ENCODE assay signal across 1 cellular context in genomic region chr22:20661473-20661872, GRCh38.
A peak's percentile ranks its signal among the peaks of the same experiment; 100 is the strongest.
TF ChIP-seq lines count a peak whose summit lies in the region.

No MANE protein-coding gene starts in this region.

TF ChIP-seq in K562, 482 proteins besides CTCF, POLR2A, EP300 and RAD21 (continued from another document and continues in another):
- TF ChIP-seq SP1 (CRISPR knock-in tag; IDR thresholded peaks at IDR 0.05) (no peak), EZH2 (IDR thresholded peaks at IDR 0.05; ENCODE audit: borderline replicate concordance, low read depth, low read length) (no peak), CSDE1 (IDR thresholded peaks at IDR 0.05) (peak; percentile 57 to 61; a peak in 1 of 4 replicates), ZZZ3 (IDR thresholded peaks at IDR 0.05) (no peak), ELF4 (CRISPR knock-in tag; IDR thresholded peaks at IDR 0.05) (0 out of 2 replicates have a peak, but pooled peaks have one; percentile 74), MYBL2 (IDR thresholded peaks at IDR 0.05; ENCODE audit: low read depth) (0 out of 2 replicates have a peak, but pooled peaks have one; percentile 33), MYBL2 (CRISPR knock-in tag; IDR thresholded peaks at IDR 0.05; ENCODE audit: borderline replicate concordance) (no peak), GABPB2 (CRISPR knock-in tag; conservative IDR thresholded peaks at IDR 0.05) (peak; percentile 45; the same call in 1 of the 2 replicates), SMARCA4 (IDR thresholded peaks at IDR 0.05) (0 out of 2 replicates have a peak, but pooled peaks have one; percentile 11), NFATC3 (IDR thresholded peaks at IDR 0.05) (no peak), BRCA1 (IDR thresholded peaks at IDR 0.05) (no peak), BRCA1 (CRISPR knock-in tag; IDR thresholded peaks at IDR 0.05) (no peak), ZNF253 (CRISPR knock-in tag; conservative IDR thresholded peaks at IDR 0.05) (0 out of 2 replicates have a peak, but pooled peaks have one; percentile 75), CREB3 (tag; conservative IDR thresholded peaks at IDR 0.05; ENCODE audit: low read depth) (no peak), YBX1 (IDR thresholded peaks at IDR 0.05) (peak; percentile 92; the same call in 1 of the 2 replicates), ZNF197 (CRISPR knock-in tag; IDR thresholded peaks at IDR 0.05; ENCODE audit: low read depth) (no peak), FOXK1 (CRISPR knock-in tag; IDR thresholded peaks at IDR 0.05; ENCODE audit: borderline replicate concordance) (no peak), EHMT2 (IDR thresholded peaks at IDR 0.05) (peak; percentile 13; the same call in 1 of the 2 replicates), THAP7 (CRISPR knock-in tag; IDR thresholded peaks at IDR 0.05) (no peak), ARNT (IDR thresholded peaks at IDR 0.05) (peak in 1 of 2 experiments; percentile 24; a peak in 1 of 4 replicates), NONO (IDR thresholded peaks at IDR 0.05; ENCODE audit: low read depth in 2 of 2, low read length in 1 of 2) (peak in 1 of 2 experiments; percentile 58; a peak in 1 of 4 replicates), FOXK2 (conservative IDR thresholded peaks at IDR 0.05 in 1 of 2, IDR thresholded peaks at IDR 0.05 in 1 of 2; ENCODE audit: low read depth in 2 of 2) (0 out of 4 replicates have a peak, but pooled peaks of 1 of the 2 experiments have one; percentile 28), HEY1 (CRISPR knock-in tag; IDR thresholded peaks at IDR 0.05; ENCODE audit: borderline replicate concordance) (no peak), U2AF1 (optimal IDR thresholded peaks at IDR 0.05; ENCODE audit: low read depth, low read length) (peak; percentile 54), BRD9 (IDR thresholded peaks at IDR 0.05; ENCODE audit: low read depth, partially characterized antibody) (peak; percentile 68), ZNF707 (CRISPR knock-in tag; conservative IDR thresholded peaks at IDR 0.05) (no peak), MCM3 (IDR thresholded peaks at IDR 0.05) (peak; percentile 29; the same call in 1 of the 2 replicates)
- TF ChIP-seq, protein P1, sequence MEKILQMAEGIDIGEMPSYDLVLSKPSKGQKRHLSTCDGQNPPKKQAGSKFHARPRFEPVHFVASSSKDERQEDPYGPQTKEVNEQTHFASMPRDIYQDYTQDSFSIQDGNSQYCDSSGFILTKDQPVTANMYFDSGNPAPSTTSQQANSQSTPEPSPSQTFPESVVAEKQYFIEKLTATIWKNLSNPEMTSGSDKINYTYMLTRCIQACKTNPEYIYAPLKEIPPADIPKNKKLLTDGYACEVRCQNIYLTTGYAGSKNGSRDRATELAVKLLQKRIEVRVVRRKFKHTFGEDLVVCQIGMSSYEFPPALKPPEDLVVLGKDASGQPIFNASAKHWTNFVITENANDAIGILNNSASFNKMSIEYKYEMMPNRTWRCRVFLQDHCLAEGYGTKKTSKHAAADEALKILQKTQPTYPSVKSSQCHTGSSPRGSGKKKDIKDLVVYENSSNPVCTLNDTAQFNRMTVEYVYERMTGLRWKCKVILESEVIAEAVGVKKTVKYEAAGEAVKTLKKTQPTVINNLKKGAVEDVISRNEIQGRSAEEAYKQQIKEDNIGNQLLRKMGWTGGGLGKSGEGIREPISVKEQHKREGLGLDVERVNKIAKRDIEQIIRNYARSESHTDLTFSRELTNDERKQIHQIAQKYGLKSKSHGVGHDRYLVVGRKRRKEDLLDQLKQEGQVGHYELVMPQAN (IDR thresholded peaks at IDR 0.05; ENCODE audit: borderline replicate concordance) = 0 out of 2 replicates have a peak, but pooled peaks have one; percentile 59
- TF ChIP-seq, protein P2, sequence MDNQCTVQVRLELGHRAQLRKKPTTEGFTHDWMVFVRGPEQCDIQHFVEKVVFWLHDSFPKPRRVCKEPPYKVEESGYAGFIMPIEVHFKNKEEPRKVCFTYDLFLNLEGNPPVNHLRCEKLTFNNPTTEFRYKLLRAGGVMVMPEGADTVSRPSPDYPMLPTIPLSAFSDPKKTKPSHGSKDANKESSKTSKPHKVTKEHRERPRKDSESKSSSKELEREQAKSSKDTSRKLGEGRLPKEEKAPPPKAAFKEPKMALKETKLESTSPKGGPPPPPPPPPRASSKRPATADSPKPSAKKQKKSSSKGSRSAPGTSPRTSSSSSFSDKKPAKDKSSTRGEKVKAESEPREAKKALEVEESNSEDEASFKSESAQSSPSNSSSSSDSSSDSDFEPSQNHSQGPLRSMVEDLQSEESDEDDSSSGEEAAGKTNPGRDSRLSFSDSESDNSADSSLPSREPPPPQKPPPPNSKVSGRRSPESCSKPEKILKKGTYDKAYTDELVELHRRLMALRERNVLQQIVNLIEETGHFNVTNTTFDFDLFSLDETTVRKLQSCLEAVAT (IDR thresholded peaks at IDR 0.05) = peak; percentile 74 to 84
- TF ChIP-seq, protein P3, sequence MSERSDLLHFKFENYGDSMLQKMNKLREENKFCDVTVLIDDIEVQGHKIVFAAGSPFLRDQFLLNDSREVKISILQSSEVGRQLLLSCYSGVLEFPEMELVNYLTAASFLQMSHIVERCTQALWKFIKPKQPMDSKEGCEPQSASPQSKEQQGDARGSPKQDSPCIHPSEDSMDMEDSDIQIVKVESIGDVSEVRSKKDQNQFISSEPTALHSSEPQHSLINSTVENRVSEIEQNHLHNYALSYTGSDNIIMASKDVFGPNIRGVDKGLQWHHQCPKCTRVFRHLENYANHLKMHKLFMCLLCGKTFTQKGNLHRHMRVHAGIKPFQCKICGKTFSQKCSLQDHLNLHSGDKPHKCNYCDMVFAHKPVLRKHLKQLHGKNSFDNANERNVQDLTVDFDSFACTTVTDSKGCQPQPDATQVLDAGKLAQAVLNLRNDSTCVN (CRISPR knock-in tag; IDR thresholded peaks at IDR 0.05) = no peak
- TF ChIP-seq, protein P4, sequence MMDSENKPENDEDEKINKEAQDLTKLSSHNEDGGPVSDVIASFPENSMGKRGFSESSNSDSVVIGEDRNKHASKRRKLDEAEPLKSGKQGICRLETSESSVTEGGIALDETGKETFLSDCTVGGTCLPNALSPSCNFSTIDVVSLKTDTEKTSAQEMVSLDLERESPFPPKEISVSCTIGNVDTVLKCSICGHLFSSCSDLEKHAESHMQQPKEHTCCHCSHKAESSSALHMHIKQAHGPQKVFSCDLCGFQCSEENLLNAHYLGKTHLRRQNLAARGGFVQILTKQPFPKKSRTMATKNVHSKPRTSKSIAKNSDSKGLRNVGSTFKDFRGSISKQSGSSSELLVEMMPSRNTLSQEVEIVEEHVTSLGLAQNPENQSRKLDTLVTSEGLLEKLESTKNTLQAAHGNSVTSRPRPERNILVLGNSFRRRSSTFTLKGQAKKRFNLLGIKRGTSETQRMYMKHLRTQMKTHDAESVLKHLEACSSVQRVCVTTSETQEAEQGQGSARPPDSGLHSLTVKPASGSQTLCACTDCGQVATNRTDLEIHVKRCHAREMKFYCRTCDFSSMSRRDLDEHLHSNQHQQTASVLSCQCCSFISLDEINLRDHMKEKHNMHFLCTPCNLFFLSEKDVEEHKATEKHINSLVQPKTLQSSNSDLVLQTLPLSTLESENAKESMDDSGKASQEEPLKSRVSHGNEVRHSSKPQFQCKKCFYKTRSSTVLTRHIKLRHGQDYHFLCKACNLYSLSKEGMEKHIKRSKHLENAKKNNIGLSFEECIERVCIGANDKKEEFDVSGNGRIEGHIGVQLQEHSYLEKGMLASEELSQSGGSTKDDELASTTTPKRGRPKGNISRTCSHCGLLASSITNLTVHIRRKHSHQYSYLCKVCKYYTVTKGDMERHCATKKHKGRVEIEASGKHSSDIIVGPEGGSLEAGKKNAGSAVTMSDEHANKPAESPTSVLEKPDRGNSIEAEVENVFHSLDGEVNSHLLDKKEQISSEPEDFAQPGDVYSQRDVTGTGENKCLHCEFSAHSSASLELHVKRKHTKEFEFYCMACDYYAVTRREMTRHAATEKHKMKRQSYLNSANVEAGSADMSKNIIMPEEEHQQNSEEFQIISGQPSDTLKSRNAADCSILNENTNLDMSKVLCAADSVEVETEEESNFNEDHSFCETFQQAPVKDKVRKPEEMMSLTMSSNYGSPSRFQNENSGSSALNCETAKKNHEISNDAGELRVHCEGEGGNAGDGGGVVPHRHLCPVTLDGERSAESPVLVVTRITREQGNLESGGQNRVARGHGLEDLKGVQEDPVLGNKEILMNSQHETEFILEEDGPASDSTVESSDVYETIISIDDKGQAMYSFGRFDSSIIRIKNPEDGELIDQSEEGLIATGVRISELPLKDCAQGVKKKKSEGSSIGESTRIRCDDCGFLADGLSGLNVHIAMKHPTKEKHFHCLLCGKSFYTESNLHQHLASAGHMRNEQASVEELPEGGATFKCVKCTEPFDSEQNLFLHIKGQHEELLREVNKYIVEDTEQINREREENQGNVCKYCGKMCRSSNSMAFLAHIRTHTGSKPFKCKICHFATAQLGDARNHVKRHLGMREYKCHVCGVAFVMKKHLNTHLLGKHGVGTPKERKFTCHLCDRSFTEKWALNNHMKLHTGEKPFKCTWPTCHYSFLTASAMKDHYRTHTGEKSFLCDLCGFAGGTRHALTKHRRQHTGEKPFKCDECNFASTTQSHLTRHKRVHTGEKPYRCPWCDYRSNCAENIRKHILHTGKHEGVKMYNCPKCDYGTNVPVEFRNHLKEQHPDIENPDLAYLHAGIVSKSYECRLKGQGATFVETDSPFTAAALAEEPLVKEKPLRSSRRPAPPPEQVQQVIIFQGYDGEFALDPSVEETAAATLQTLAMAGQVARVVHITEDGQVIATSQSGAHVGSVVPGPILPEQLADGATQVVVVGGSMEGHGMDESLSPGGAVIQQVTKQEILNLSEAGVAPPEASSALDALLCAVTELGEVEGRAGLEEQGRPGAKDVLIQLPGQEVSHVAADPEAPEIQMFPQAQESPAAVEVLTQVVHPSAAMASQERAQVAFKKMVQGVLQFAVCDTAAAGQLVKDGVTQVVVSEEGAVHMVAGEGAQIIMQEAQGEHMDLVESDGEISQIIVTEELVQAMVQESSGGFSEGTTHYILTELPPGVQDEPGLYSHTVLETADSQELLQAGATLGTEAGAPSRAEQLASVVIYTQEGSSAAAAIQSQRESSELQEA (IDR thresholded peaks at IDR 0.05; ENCODE audit: low read depth) = peak; percentile 31; the same call in 1 of the 2 replicates
- TF ChIP-seq, protein P5, sequence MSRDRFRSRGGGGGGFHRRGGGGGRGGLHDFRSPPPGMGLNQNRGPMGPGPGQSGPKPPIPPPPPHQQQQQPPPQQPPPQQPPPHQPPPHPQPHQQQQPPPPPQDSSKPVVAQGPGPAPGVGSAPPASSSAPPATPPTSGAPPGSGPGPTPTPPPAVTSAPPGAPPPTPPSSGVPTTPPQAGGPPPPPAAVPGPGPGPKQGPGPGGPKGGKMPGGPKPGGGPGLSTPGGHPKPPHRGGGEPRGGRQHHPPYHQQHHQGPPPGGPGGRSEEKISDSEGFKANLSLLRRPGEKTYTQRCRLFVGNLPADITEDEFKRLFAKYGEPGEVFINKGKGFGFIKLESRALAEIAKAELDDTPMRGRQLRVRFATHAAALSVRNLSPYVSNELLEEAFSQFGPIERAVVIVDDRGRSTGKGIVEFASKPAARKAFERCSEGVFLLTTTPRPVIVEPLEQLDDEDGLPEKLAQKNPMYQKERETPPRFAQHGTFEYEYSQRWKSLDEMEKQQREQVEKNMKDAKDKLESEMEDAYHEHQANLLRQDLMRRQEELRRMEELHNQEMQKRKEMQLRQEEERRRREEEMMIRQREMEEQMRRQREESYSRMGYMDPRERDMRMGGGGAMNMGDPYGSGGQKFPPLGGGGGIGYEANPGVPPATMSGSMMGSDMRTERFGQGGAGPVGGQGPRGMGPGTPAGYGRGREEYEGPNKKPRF (IDR thresholded peaks at IDR 0.05; ENCODE audit: low read depth, low read length) = peak; percentile 57; the same call in 1 of the 2 replicates
- TF ChIP-seq, protein P6, sequence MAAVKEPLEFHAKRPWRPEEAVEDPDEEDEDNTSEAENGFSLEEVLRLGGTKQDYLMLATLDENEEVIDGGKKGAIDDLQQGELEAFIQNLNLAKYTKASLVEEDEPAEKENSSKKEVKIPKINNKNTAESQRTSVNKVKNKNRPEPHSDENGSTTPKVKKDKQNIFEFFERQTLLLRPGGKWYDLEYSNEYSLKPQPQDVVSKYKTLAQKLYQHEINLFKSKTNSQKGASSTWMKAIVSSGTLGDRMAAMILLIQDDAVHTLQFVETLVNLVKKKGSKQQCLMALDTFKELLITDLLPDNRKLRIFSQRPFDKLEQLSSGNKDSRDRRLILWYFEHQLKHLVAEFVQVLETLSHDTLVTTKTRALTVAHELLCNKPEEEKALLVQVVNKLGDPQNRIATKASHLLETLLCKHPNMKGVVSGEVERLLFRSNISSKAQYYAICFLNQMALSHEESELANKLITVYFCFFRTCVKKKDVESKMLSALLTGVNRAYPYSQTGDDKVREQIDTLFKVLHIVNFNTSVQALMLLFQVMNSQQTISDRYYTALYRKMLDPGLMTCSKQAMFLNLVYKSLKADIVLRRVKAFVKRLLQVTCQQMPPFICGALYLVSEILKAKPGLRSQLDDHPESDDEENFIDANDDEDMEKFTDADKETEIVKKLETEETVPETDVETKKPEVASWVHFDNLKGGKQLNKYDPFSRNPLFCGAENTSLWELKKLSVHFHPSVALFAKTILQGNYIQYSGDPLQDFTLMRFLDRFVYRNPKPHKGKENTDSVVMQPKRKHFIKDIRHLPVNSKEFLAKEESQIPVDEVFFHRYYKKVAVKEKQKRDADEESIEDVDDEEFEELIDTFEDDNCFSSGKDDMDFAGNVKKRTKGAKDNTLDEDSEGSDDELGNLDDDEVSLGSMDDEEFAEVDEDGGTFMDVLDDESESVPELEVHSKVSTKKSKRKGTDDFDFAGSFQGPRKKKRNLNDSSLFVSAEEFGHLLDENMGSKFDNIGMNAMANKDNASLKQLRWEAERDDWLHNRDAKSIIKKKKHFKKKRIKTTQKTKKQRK (IDR thresholded peaks at IDR 0.05; ENCODE audit: borderline replicate concordance, low read depth, low read length) = no peak
